In the genomic region with DNA sequence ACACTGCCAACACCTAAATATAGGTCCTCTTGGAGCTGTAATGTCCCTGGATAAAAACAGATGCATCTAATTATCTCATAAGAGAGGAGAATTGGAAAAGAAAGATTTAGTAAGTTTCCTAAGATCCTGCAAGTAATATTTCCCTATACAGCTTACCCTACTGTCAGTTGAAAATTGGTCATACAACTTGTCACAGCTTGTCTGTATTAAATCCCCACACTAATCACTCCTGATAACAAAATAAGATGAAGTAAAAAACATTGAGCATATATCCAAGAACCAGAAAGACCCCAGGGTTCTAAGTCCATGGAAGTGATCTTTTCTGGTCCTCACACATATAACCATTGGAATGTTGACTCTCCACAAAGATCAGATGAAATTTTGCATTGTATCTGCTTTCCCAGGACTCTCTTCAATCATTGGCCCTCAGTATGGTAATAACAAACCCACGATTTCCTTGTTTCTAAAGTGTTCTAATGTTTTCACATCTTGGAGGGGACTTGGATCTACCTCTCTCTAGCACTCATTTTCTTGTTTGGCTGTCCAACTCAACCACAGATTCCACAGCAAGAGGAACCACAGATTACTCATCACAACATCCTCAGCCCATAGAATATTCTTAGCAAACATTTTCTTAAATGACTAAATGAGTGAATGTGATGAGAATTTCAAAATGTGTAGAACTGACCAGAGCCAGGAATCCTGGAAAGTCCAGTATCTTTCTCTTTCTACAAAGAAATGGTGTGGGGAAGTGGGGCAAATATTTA, we compare ENCODE assay signal across 17 cellular contexts.
"Had no signal": no experiment of that assay in that cellular context is flagged by ENCODE, and none has a peak within 500 bp of the region (broad histone marks: within the 10 kb centered on the region; RNA-seq: fewer than 3 reads in every experiment).

No MANE protein-coding gene starts in this region.

- H3K36me3 Mint-ChIP-seq: activated naive CD8-positive, alpha-beta T cell treated with anti-CD3 and anti-CD28 coated beads, Interleukin-2, amount 10 ng/mL, durations not matched to agents 7 days and 5 days; natural killer cell treated with Interleukin-12 subunit alpha and Interleukin-12 subunit beta and Interleukin-15 and Interleukin-18, amount 100 ng/mL, for 72 hours had no signal

- H3K4me1 ChIP-seq: ascending aorta, sigmoid colon, upper lobe of left lung had no signal

- DNase-seq: activated CD4-positive, alpha-beta memory T cell treated with anti-CD3 and anti-CD28 coated beads, Interleukin-2, amount 10 ng/mL, durations not matched to agents 7 days and 5 days; activated CD4-positive, alpha-beta T cell treated with anti-CD3 and anti-CD28 coated beads for 36 hours; activated CD8-positive, alpha-beta memory T cell treated with anti-CD3 and anti-CD28 coated beads, Interleukin-2, amount 50 U/mL, for 4 hours; activated naive CD8-positive, alpha-beta T cell treated with anti-CD3 and anti-CD28 coated beads, Interleukin-2, amount 10 ng/mL, durations not matched to agents 7 days and 5 days; activated T-cell treated with anti-CD3 and anti-CD28 coated beads, Interleukin-2, amount 50 U/mL, for 72 hours; effector memory CD8-positive, alpha-beta T cell; erythroblast; glutamatergic neuron; left colon; sigmoid colon; stimulated activated CD4-positive, alpha-beta T cell treated with anti-CD3 and anti-CD28 coated beads, Interleukin-2, amount 100 ng/mL, for 48 hours; stimulated activated naive CD4-positive, alpha-beta T cell treated with Interleukin-2 at 50 U/mL for 16 hours; T-helper 9 cell; upper lobe of left lung had no signal

- ATAC-seq: activated CD4-positive, alpha-beta T cell treated with anti-CD3 and anti-CD28 coated beads for 36 hours; activated T-cell treated with anti-CD3 and anti-CD28 coated beads, Interleukin-2, amount 50 U/mL, for 72 hours; effector memory CD8-positive, alpha-beta T cell; left colon; natural killer cell treated with Interleukin-12 subunit alpha and Interleukin-12 subunit beta and Interleukin-15 and Interleukin-18, amount 100 ng/mL, for 72 hours had no signal

- H3K9me3 ChIP-seq: ascending aorta, sigmoid colon, upper lobe of left lung had no signal

- H3K27ac Mint-ChIP-seq: activated CD4-positive, alpha-beta memory T cell treated with anti-CD3 and anti-CD28 coated beads, Interleukin-2, amount 10 ng/mL, durations not matched to agents 7 days and 5 days; activated CD4-positive, alpha-beta T cell treated with anti-CD3 and anti-CD28 coated beads for 36 hours; activated naive CD8-positive, alpha-beta T cell treated with anti-CD3 and anti-CD28 coated beads, Interleukin-2, amount 10 ng/mL, durations not matched to agents 7 days and 5 days; activated T-cell treated with anti-CD3 and anti-CD28 coated beads, Interleukin-2, amount 50 U/mL, for 72 hours; dendritic cell treated with granulocyte-macrophage colony-stimulating factor and Interleukin-4, amounts not matched to agents 40 ng/mL and 50 ng/mL, for 4 days; effector memory CD8-positive, alpha-beta T cell; natural killer cell treated with Interleukin-12 subunit alpha and Interleukin-12 subunit beta and Interleukin-15 and Interleukin-18, amount 100 ng/mL, for 72 hours had no signal

- H3K27me3 Mint-ChIP-seq: activated CD4-positive, alpha-beta memory T cell treated with anti-CD3 and anti-CD28 coated beads, Interleukin-2, amount 10 ng/mL, durations not matched to agents 7 days and 5 days; activated CD4-positive, alpha-beta T cell treated with anti-CD3 and anti-CD28 coated beads for 36 hours; activated naive CD8-positive, alpha-beta T cell treated with anti-CD3 and anti-CD28 coated beads, Interleukin-2, amount 10 ng/mL, durations not matched to agents 7 days and 5 days; dendritic cell treated with granulocyte-macrophage colony-stimulating factor and Interleukin-4, amounts not matched to agents 40 ng/mL and 50 ng/mL, for 4 days; effector memory CD8-positive, alpha-beta T cell; natural killer cell treated with Interleukin-12 subunit alpha and Interleukin-12 subunit beta and Interleukin-15 and Interleukin-18, amount 100 ng/mL, for 72 hours had no signal

- H3K4me1 Mint-ChIP-seq: activated CD4-positive, alpha-beta memory T cell treated with anti-CD3 and anti-CD28 coated beads, Interleukin-2, amount 10 ng/mL, durations not matched to agents 7 days and 5 days; activated CD4-positive, alpha-beta T cell treated with anti-CD3 and anti-CD28 coated beads for 36 hours had no signal

- H3K4me3 Mint-ChIP-seq: activated CD4-positive, alpha-beta memory T cell treated with anti-CD3 and anti-CD28 coated beads, Interleukin-2, amount 10 ng/mL, durations not matched to agents 7 days and 5 days; activated CD4-positive, alpha-beta T cell treated with anti-CD3 and anti-CD28 coated beads for 36 hours; activated naive CD8-positive, alpha-beta T cell treated with anti-CD3 and anti-CD28 coated beads, Interleukin-2, amount 10 ng/mL, durations not matched to agents 7 days and 5 days; activated T-cell treated with anti-CD3 and anti-CD28 coated beads, Interleukin-2, amount 50 U/mL, for 72 hours; dendritic cell treated with granulocyte-macrophage colony-stimulating factor and Interleukin-4, amounts not matched to agents 40 ng/mL and 50 ng/mL, for 4 days; effector memory CD8-positive, alpha-beta T cell; natural killer cell treated with Interleukin-12 subunit alpha and Interleukin-12 subunit beta and Interleukin-15 and Interleukin-18, amount 100 ng/mL, for 72 hours had no signal

- H3K36me3 ChIP-seq: ascending aorta, sigmoid colon, upper lobe of left lung had no signal

- H3K27ac ChIP-seq: ascending aorta, sigmoid colon, upper lobe of left lung had no signal

- H3K27me3 ChIP-seq: ascending aorta, sigmoid colon, upper lobe of left lung had no signal

- H3K4me3 ChIP-seq: ascending aorta, sigmoid colon, upper lobe of left lung had no signal

- H3K9me3 Mint-ChIP-seq: activated naive CD8-positive, alpha-beta T cell treated with anti-CD3 and anti-CD28 coated beads, Interleukin-2, amount 10 ng/mL, durations not matched to agents 7 days and 5 days; dendritic cell treated with granulocyte-macrophage colony-stimulating factor and Interleukin-4, amounts not matched to agents 40 ng/mL and 50 ng/mL, for 4 days had no signal
